ENCODE assay signal across 17 cellular contexts in the genomic region with DNA sequence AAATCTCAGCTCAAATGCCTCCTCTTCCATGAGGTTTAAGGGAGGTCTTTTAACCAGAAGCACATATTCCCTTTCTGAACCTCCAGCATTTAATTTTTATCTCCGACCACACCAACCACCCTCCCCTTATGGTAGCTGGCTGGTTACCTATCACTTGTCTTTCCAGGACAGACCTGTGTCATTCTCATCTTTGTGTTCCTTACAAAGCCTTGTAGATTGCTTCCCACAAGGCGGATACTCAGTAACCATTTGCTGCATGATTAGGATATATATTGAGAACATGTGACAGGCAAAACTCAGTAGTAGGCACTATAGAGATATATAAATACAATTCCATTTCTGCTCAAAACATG.
"Had no signal": no experiment of that assay in that cellular context is flagged by ENCODE, and none has a peak within 500 bp of the region (broad histone marks: within the 10 kb centered on the region; RNA-seq: fewer than 3 reads in every experiment).

No MANE protein-coding gene starts in this region.

- ATAC-seq: activated CD8-positive, alpha-beta T cell treated with anti-CD3 and anti-CD28 coated beads for 36 hours; activated T-cell treated with anti-CD3 and anti-CD28 coated beads, Interleukin-2, amount 50 U/mL, for 4 hours; lower lobe of right lung; stimulated activated memory B cell treated with anti-CD40 and anti-IgM and Interleukin-4, amounts not matched to agents 10 μg/mL and 1 μg/mL and 100 μg/mL, for 72 hours; WTC11 had no signal

- H3K27me3 ChIP-seq: gastroesophageal sphincter, ovary, sigmoid colon, tibial artery, uterus had no signal

- H3K9me3 ChIP-seq: gastroesophageal sphincter, heart right ventricle, lower lobe of right lung, ovary, sigmoid colon, tibial artery, uterus had no signal

- DNase-seq: activated CD4-positive, alpha-beta T cell treated with anti-CD3 and anti-CD28 coated beads for 4 hours; activated CD8-positive, alpha-beta T cell treated with anti-CD3 and anti-CD28 coated beads for 36 hours; activated effector memory CD4-positive, alpha-beta T cell treated with Interleukin-2 at 50 U/mL for 16 hours; activated T-cell treated with anti-CD3 and anti-CD28 coated beads, Interleukin-2, amount 50 U/mL, for 4 hours; amniotic stem cell; cortex of kidney; effector CD4-positive, alpha-beta T cell; heart right ventricle; left cardiac atrium; lower lobe of right lung; ovary; sigmoid colon; tibial artery; uterus had no signal

- H3K4me1 ChIP-seq: uterus had no signal

- H3K27ac ChIP-seq: lower lobe of right lung, ovary had no signal

- H3K36me3 ChIP-seq: gastroesophageal sphincter, heart right ventricle, lower lobe of right lung, ovary, sigmoid colon, tibial artery, uterus had no signal

- H3K4me3 ChIP-seq: gastroesophageal sphincter, heart right ventricle, lower lobe of right lung, ovary, sigmoid colon, tibial artery, uterus had no signal
